In genomic region chr1:88916883-88917282, GRCh38 we compare ENCODE assay signal across 2 cellular contexts.
TF ChIP-seq lines count a peak whose summit lies in the region.

No MANE protein-coding gene starts in this region.

TF ChIP-seq in HepG2, 621 proteins besides CTCF, POLR2A, EP300 and RAD21:
- TF ChIP-seq MZF1 (CRISPR knock-in tag; IDR thresholded peaks at IDR 0.05; ENCODE audit: borderline replicate concordance) (no peak), AFF4 (CRISPR knock-in tag; IDR thresholded peaks at IDR 0.05) (no peak), MAFF (IDR thresholded peaks at IDR 0.05; ENCODE audit: low read depth, low read length) (peak; percentile 71), MAFK (conservative IDR thresholded peaks at IDR 0.05 in 1 of 2, IDR thresholded peaks at IDR 0.05 in 1 of 2; ENCODE audit: low read length in 2 of 2) (peak; percentile 68 to 78), NFE2L2 (IDR thresholded peaks at IDR 0.05; ENCODE audit: low read length) (peak; percentile 61)

TF ChIP-seq in K562, 482 proteins besides CTCF, POLR2A, EP300 and RAD21:
- TF ChIP-seq ZNF316 (IDR thresholded peaks at IDR 0.05) (peak; percentile 84), MAFF (IDR thresholded peaks at IDR 0.05; ENCODE audit: low read length) (peak; percentile 40; the same call in 1 of the 2 replicates), C11orf30 (IDR thresholded peaks at IDR 0.05; ENCODE audit: low read depth) (peak; percentile 58), ZBTB26 (CRISPR knock-in tag; IDR thresholded peaks at IDR 0.05) (no peak), ARNT (IDR thresholded peaks at IDR 0.05) (no peak), MAFK (IDR thresholded peaks at IDR 0.05; ENCODE audit: low read length) (peak; percentile 21; the same call in 1 of the 2 replicates), SRSF1 (IDR thresholded peaks at IDR 0.05; ENCODE audit: low read depth, low read length) (no peak), MAFG (tag; conservative IDR thresholded peaks at IDR 0.05) (peak; percentile 83), NFE2 (IDR thresholded peaks at IDR 0.05; ENCODE audit: low read depth) (peak; percentile 42)
TF ChIP-seq in K562: peak in this region for 6.
